28 cellular contexts compared by ENCODE assay signal in the genomic region with DNA sequence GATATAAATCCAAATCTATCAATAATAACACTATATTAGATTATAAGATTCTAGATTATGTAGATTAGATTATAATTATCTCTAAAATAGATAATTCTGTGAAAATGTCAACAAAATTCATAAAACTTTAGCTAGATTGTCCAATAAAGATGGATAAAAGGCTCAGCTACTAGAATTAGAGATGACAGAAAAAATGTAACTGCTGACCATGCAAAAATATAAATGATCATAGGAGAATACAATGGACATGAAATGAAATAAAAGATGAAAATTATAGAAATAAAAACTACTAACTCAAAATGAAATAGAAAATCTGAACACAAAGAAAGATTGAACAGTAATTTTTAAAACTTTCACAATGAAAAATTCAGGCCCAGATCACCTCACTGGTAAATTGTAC.
"Had no signal": no experiment of that assay in that cellular context is flagged by ENCODE, and none has a peak within 500 bp of the region (broad histone marks: within the 10 kb centered on the region; RNA-seq: fewer than 3 reads in every experiment).

No MANE protein-coding gene starts in this region.

- FAIRE-seq: pancreas had no signal

- DNase-seq: naive thymus-derived CD8-positive, alpha-beta T cell; nephron progenitor cell; nucleus accumbens; pancreas; right cardiac atrium; spleen; stimulated activated CD4-positive, alpha-beta T cell treated with anti-CD3 and anti-CD28 coated beads, Interleukin-12 subunit alpha, Interleukin-12 subunit beta, amount 100 ng/mL, for 4 hours; stimulated activated CD4-positive, alpha-beta T cell treated with anti-CD3 and anti-CD28 coated beads, Interleukin-1b, Interleukin-23, amount 100 ng/mL, for 48 hours; stimulated activated CD4-positive, alpha-beta T cell treated with anti-CD3 and anti-CD28 coated beads, Interleukin-4, amount 100 ng/mL, for 1 hour; stimulated activated CD4-positive, alpha-beta T cell treated with anti-CD3 and anti-CD28 coated beads, Interleukin-4, amount 100 ng/mL, for 4 hours; stimulated activated CD8-positive, alpha-beta memory T cell treated with anti-CD3 and anti-CD28 coated beads, Interleukin-4, amount 100 ng/mL, for 48 hours; stimulated activated naive CD4-positive, alpha-beta T cell; stimulated activated naive CD8-positive, alpha-beta T cell treated with anti-CD3 and anti-CD28 coated beads, Interleukin-15, amount 100 ng/mL, for 72 hours; stimulated activated naive CD8-positive, alpha-beta T cell treated with anti-CD3 and anti-CD28 coated beads, Interleukin-15, Interleukin-2, amounts not matched to agents 100 U/mL and 50 U/mL, for 24 hours; substantia nigra; testis; tibial artery; transverse colon; upper lobe of right lung; uterus had no signal

- H3K4me3 ChIP-seq: pancreas, prostate gland, skin epidermis, smooth muscle cell, spleen, suprapubic skin, testis, tibial artery, transverse colon, upper lobe of right lung, uterus had no signal

- H3K9me3 ChIP-seq: neutrophil, pancreas, prostate gland, suprapubic skin, testis, tibial artery, transverse colon, upper lobe of right lung, uterus had no signal

- H3K36me3 ChIP-seq: neutrophil, pancreas, prostate gland, spleen, suprapubic skin, tibial artery, transverse colon, upper lobe of right lung, uterus had no signal

- H3K4me2 ChIP-seq: smooth muscle cell had no signal

- ATAC-seq: naive thymus-derived CD8-positive, alpha-beta T cell; natural killer cell treated with Interleukin-12 subunit alpha and Interleukin-12 subunit beta and Interleukin-15 and Interleukin-18, amount 100 ng/mL, for 72 hours; pancreas; right cardiac atrium; sciatic nerve; stimulated activated memory B cell treated with anti-CD40 and anti-IgM and Interleukin-4, amounts not matched to agents 10 μg/mL and 1 μg/mL and 100 μg/mL, for 72 hours; stimulated activated naive CD8-positive, alpha-beta T cell treated with anti-CD3 and anti-CD28 coated beads, Interleukin-15, amount 100 ng/mL, for 72 hours; stimulated activated naive CD8-positive, alpha-beta T cell treated with anti-CD3 and anti-CD28 coated beads, Interleukin-15, Interleukin-2, amounts not matched to agents 100 U/mL and 50 U/mL, for 24 hours; upper lobe of right lung had no signal

- H3K27me3 ChIP-seq: neutrophil, pancreas, spleen, suprapubic skin, testis, tibial artery, transverse colon, upper lobe of right lung, uterus had no signal

- H3K4me1 ChIP-seq: pancreas, prostate gland, spleen, suprapubic skin, testis, tibial artery, transverse colon, upper lobe of right lung, uterus had no signal

- H3K27ac ChIP-seq: neutrophil, pancreas, prostate gland, skin epidermis, spleen, suprapubic skin, testis, tibial artery, transverse colon, upper lobe of right lung, uterus had no signal
